ENCODE assay signal across 25 cellular contexts in the genomic region with DNA sequence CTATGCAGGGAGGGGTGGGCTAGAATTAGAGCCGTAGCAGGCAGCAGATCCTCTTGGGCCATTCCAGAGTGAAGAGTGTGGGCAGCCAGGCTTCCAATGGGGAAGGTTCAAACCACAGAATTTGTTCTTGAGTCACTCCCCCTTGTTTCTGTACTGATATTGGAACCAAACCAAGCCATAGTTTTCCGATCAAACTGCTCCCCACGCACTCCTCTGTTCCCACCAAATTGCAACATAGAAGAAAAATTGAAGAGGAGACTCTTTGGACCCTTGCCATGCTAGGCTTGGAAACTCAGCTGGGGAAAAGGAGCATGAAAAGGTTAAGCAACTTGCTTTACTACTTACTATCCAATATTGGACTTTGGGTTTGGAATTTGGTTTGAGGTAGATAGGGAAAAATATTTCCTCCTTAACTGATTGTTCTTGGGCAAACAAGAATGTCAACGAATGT.
A peak's percentile ranks its signal among the peaks of the same experiment; 100 is the strongest.
DNase-seq lines count a peak whose midpoint lies in the region; ATAC-seq and TF ChIP-seq lines count a peak whose summit lies in the region.
"Had no signal": no experiment of that assay in that cellular context is flagged by ENCODE, and none has a peak within 500 bp of the region (broad histone marks: within the 10 kb centered on the region; RNA-seq: fewer than 3 reads in every experiment).

No MANE protein-coding gene starts in this region.

- ATAC-seq in HG02938 (IDR thresholded peaks at IDR 0.05; ENCODE audit: unreplicated experiment) (no peak), gastrocnemius medialis (no peak), GM21447 (IDR thresholded peaks at IDR 0.05; ENCODE audit: unreplicated experiment) (no peak)
- ATAC-seq: esophagus mucosa, natural killer cell, psoas muscle had no signal

- H3K9me3 ChIP-seq in Karpas-422 (ENCODE audit: low read length) (no peaks in the 10 kb centered on the region), breast epithelium (no peaks in the 10 kb centered on the region), gastrocnemius medialis (no peaks in the 10 kb centered on the region)
- H3K9me3 ChIP-seq: psoas muscle, spleen, thyroid gland had no signal

- H3K27ac ChIP-seq in Karpas-422 (ENCODE audit: low read length) (peak overlapping the region; percentile 34; the same call in 1 of the 2 replicates), breast epithelium (peak overlapping the region; percentile 19 to 50), gastrocnemius medialis (no peak overlapping the region)
- H3K27ac ChIP-seq: psoas muscle, SK-N-MC, spleen, thyroid gland had no signal

- H4K20me1 ChIP-seq in Karpas-422 (ENCODE audit: insufficient read depth, low read depth, low read length): no peaks in the 10 kb centered on the region

- H3K4me3 ChIP-seq in Karpas-422 (ENCODE audit: low read length): no peak overlapping the region
- no peak overlapping the region for H3K4me3 ChIP-seq in breast epithelium
- no peak overlapping the region for H3K4me3 ChIP-seq in gastrocnemius medialis
- H3K4me3 ChIP-seq: psoas muscle, SK-N-MC, spleen, thyroid gland had no signal

- H3K27me3 ChIP-seq in Karpas-422 (ENCODE audit: low read length): no peaks in the 10 kb centered on the region
- H3K27me3 ChIP-seq in breast epithelium: no peaks in the 10 kb centered on the region
- no peaks in the 10 kb centered on the region for H3K27me3 ChIP-seq in gastrocnemius medialis
- H3K27me3 ChIP-seq: spleen, thyroid gland had no signal

- H3K4me2 ChIP-seq in Karpas-422 (ENCODE audit: low read depth, low read length, poor library complexity, severe bottlenecking): no peak overlapping the region

- no peaks in the 10 kb centered on the region for H3K36me3 ChIP-seq in Karpas-422 (ENCODE audit: insufficient read depth, low read length)
- no peaks in the 10 kb centered on the region for H3K36me3 ChIP-seq in breast epithelium
- no peaks in the 10 kb centered on the region for H3K36me3 ChIP-seq in gastrocnemius medialis
- H3K36me3 ChIP-seq: spleen, thyroid gland had no signal

- H3K4me1 ChIP-seq in Karpas-422 (ENCODE audit: low read length) (peaks cover 67% of the 10 kb centered on the region), breast epithelium (no peaks in the 10 kb centered on the region), gastrocnemius medialis (no peaks in the 10 kb centered on the region)
- H3K4me1 ChIP-seq: psoas muscle, thyroid gland had no signal

- 0 out of 2 replicates have a peak overlapping the region, but pooled peaks have one; percentile 44 for H2AFZ ChIP-seq in Karpas-422 (ENCODE audit: low read length)

- intact Hi-C loops in breast epithelium (cut with DNase I; ENCODE audit: low total_unique reads): no loop called here
- intact Hi-C loops in gastrocnemius medialis (cut with DNase I; ENCODE audit: low total_unique reads): no loop called here

- no peak overlapping the region for H3K9ac ChIP-seq in Karpas-422 (ENCODE audit: low read length)

- DNase-seq in Karpas-422 (no peak), breast epithelium (ENCODE audit: low spot score in 2 of 2) (no peak), kidney glomerular epithelial cell (lab: John Stamatoyannopoulos, UW) (peak; percentile 49), renal cortical epithelial cell (ENCODE audit: low read depth) (peak; percentile 91), RPMI8226 (no peak), gastrocnemius medialis (no peak)
- DNase-seq: activated B cell treated with CpG ODN at 0.5 μM for 24 hours; activated CD4-positive, alpha-beta T cell treated with anti-CD3 and anti-CD28 coated beads, Interleukin-2, amount 50 U/mL, for 4 hours; activated CD8-positive, alpha-beta memory T cell treated with anti-CD3 and anti-CD28 coated beads, Interleukin-2, amount 50 U/mL, for 48 hours; activated effector memory CD4-positive, alpha-beta T cell treated with anti-CD3 and anti-CD28 coated beads, Interleukin-2, amount 50 U/mL, for 16 hours; CD4-positive, CD25-positive, alpha-beta regulatory T cell; DMS 273 treated with DMSO at 0.1 percent for 48 hours; effector CD4-positive, alpha-beta T cell; glutamatergic neuron; natural killer cell; NCI-H524 treated with DMSO at 0.1 percent for 48 hours; psoas muscle; spleen; stimulated activated CD4-positive, alpha-beta T cell treated with anti-CD3 and anti-CD28 coated beads, Interleukin-4, amount 100 ng/mL, for 1 hour; stimulated activated naive CD4-positive, alpha-beta T cell treated with Interleukin-2 at 50 U/mL for 16 hours; thyroid gland had no signal

- TF ChIP-seq CTCF in breast epithelium (IDR thresholded peaks at IDR 0.05): no peak
- no peak for TF ChIP-seq CTCF in gastrocnemius medialis (IDR thresholded peaks at IDR 0.05 in 4 of 5, conservative IDR thresholded peaks at IDR 0.05 in 1 of 5)

- TF ChIP-seq POLR2A in breast epithelium (IDR thresholded peaks at IDR 0.05) (no peak), gastrocnemius medialis (IDR thresholded peaks at IDR 0.05) (no peak)

- no peaks in the 10 kb centered on the region for H3K9me2 ChIP-seq in Karpas-422 (replicated peaks; ENCODE audit: insufficient read depth, low read length)

- in situ Hi-C loops in gastrocnemius medialis (cut with MboI; ENCODE audit: low sequenced_read_pairs in 4 of 4): no loop called here

- H3K79me2 ChIP-seq in Karpas-422 (ENCODE audit: low read length): no peaks in the 10 kb centered on the region

Comparison
In these comparisons a context has a peak if more than half of its experiments do, and no peak if none do; other contexts are left out.
1. DNase-seq: peak in kidney glomerular epithelial cell (single experiment) and renal cortical epithelial cell (single experiment); none in Karpas-422 (single experiment), breast epithelium (0 of 2), RPMI8226 (single experiment) and gastrocnemius medialis (0 of 2).
2. H3K27ac ChIP-seq: peak in Karpas-422 (single experiment) and breast epithelium (2 of 2); none in gastrocnemius medialis (0 of 4).